ENCODE assay signal across 25 cellular contexts in genomic region chr21:34536311-34536710, GRCh38. TPM values are rescaled to one million over a fixed set of nuclear protein-coding genes. Genes with fewer than 3 reads are reported as not detected.
A peak's percentile ranks its signal among the peaks of the same experiment; 100 is the strongest.
DNase-seq lines count a peak whose midpoint lies in the region; ATAC-seq and TF ChIP-seq lines count a peak whose summit lies in the region.
"Had no signal": no experiment of that assay in that cellular context is flagged by ENCODE, and none has a peak within 500 bp of the region (broad histone marks: within the 10 kb centered on the region; RNA-seq: fewer than 3 reads in every experiment).

No MANE protein-coding gene starts in this region.

- H3K36me3 Mint-ChIP-seq in activated naive CD8-positive, alpha-beta T cell treated with anti-CD3 and anti-CD28 coated beads, Interleukin-2, amount 50 U/mL, for 24 hours (ENCODE audit: low read depth): peaks cover 2% of the 10 kb centered on the region
- H3K36me3 Mint-ChIP-seq in activated naive CD8-positive, alpha-beta T cell treated with anti-CD3 and anti-CD28 coated beads for 36 hours: peaks cover 2% of the 10 kb centered on the region
- no peaks in the 10 kb centered on the region for H3K36me3 Mint-ChIP-seq in WTC11

- no peak for ATAC-seq in activated naive CD8-positive, alpha-beta T cell treated with anti-CD3 and anti-CD28 coated beads, Interleukin-2, amount 50 U/mL, for 24 hours
- peak; percentile 22 for ATAC-seq in WTC11
- ATAC-seq: GM12878, T-cell had no signal

- peak overlapping the region; percentile 73 for H3K27ac Mint-ChIP-seq in activated naive CD8-positive, alpha-beta T cell treated with anti-CD3 and anti-CD28 coated beads, Interleukin-2, amount 50 U/mL, for 24 hours
- H3K27ac Mint-ChIP-seq in activated naive CD8-positive, alpha-beta T cell treated with anti-CD3 and anti-CD28 coated beads for 36 hours: no peak overlapping the region
- 0 out of 2 replicates have a peak overlapping the region, but pooled peaks have one; percentile 49 for H3K27ac Mint-ChIP-seq in WTC11
- H3K27ac Mint-ChIP-seq: CD8-positive, alpha-beta memory T cell; T-cell had no signal

- POLR2A ChIA-PET in WTC11 (lab: Charles Lee): no interaction called here

- CTCF ChIA-PET in WTC11 (lab: Charles Lee): no interaction called here

- no peak for DNase-seq in activated naive CD8-positive, alpha-beta T cell treated with anti-CD3 and anti-CD28 coated beads, Interleukin-2, amount 50 U/mL, for 24 hours
- no peak for DNase-seq in activated naive CD8-positive, alpha-beta T cell treated with anti-CD3 and anti-CD28 coated beads for 36 hours
- DNase-seq in WTC11 (ENCODE audit: low spot score): no peak
- peak; percentile 39 for DNase-seq in iris pigment epithelial cell (ENCODE audit: low read depth)
- DNase-seq in NCI-H446 (lab: John Stamatoyannopoulos, UW): no peak
- no peak for DNase-seq in stimulated activated CD4-positive, alpha-beta T cell treated with anti-CD3 and anti-CD28 coated beads, Interleukin-4, amount 100 ng/mL, for 4 hours
- DNase-seq in SHP77 treated with DMSO at 0.1 percent for 48 hours (lab: John Stamatoyannopoulos, UW): no peak
- DNase-seq: activated CD8-positive, alpha-beta memory T cell treated with anti-CD3 and anti-CD28 coated beads for 24 hours; activated gamma-delta T cell treated with Interleukin-2 at 50 U/mL for 16 hours; activated T-cell treated with anti-CD3 and anti-CD28 coated beads, Interleukin-2, amount 50 U/mL, for 1 hour; AML-193; amygdala; CD8-positive, alpha-beta memory T cell; central memory CD4-positive, alpha-beta T cell; DMS153; H7; kidney; NCI-H1436 treated with DMSO at 0.1 percent for 48 hours; NCI-H510A; NK-92 treated with Interleukin-12 subunit alpha and Interleukin-12 subunit beta, amount 100 ng/mL, for 24 hours; T-cell; upper lobe of left lung had no signal

- H3K27ac ChIP-seq in skin epidermis: peak overlapping the region in 14 of 21 experiments; percentile 5 to 86 (median 54)
- H3K27ac ChIP-seq: upper lobe of left lung had no signal

- no peak for TF ChIP-seq CTCF in WTC11 (IDR thresholded peaks at IDR 0.05)

- no peak overlapping the region for H3K4me3 Mint-ChIP-seq in activated naive CD8-positive, alpha-beta T cell treated with anti-CD3 and anti-CD28 coated beads, Interleukin-2, amount 50 U/mL, for 24 hours
- no peak overlapping the region for H3K4me3 Mint-ChIP-seq in activated naive CD8-positive, alpha-beta T cell treated with anti-CD3 and anti-CD28 coated beads for 36 hours
- no peak overlapping the region for H3K4me3 Mint-ChIP-seq in WTC11
- H3K4me3 Mint-ChIP-seq: CD8-positive, alpha-beta memory T cell; T-cell had no signal

- H3K9me3 Mint-ChIP-seq in activated naive CD8-positive, alpha-beta T cell treated with anti-CD3 and anti-CD28 coated beads, Interleukin-2, amount 50 U/mL, for 24 hours: no peaks in the 10 kb centered on the region
- H3K9me3 Mint-ChIP-seq in activated naive CD8-positive, alpha-beta T cell treated with anti-CD3 and anti-CD28 coated beads for 36 hours: no peaks in the 10 kb centered on the region
- H3K9me3 Mint-ChIP-seq in WTC11: peaks cover 9% of the 10 kb centered on the region
- H3K9me3 Mint-ChIP-seq: CD8-positive, alpha-beta memory T cell; T-cell had no signal

- peaks cover 40% of the 10 kb centered on the region for H3K4me1 Mint-ChIP-seq in activated naive CD8-positive, alpha-beta T cell treated with anti-CD3 and anti-CD28 coated beads, Interleukin-2, amount 50 U/mL, for 24 hours
- H3K4me1 Mint-ChIP-seq in activated naive CD8-positive, alpha-beta T cell treated with anti-CD3 and anti-CD28 coated beads for 36 hours: peaks cover 11% of the 10 kb centered on the region
- H3K4me1 Mint-ChIP-seq in WTC11: peaks cover 4% of the 10 kb centered on the region

- H3K4me3 ChIP-seq in skin epidermis: no peak overlapping the region
- H3K4me3 ChIP-seq: GM12878, SJSA1, upper lobe of left lung had no signal

- H3K27me3 Mint-ChIP-seq in activated naive CD8-positive, alpha-beta T cell treated with anti-CD3 and anti-CD28 coated beads, Interleukin-2, amount 50 U/mL, for 24 hours: no peaks in the 10 kb centered on the region
- H3K27me3 Mint-ChIP-seq in activated naive CD8-positive, alpha-beta T cell treated with anti-CD3 and anti-CD28 coated beads for 36 hours: no peaks in the 10 kb centered on the region
- H3K27me3 Mint-ChIP-seq in WTC11 (ENCODE audit: low read depth): no peaks in the 10 kb centered on the region
- H3K27me3 Mint-ChIP-seq: CD8-positive, alpha-beta memory T cell; T-cell had no signal

TF ChIP-seq in WTC11, 78 proteins besides CTCF, POLR2A, EP300 and RAD21 (continues in another document):
- TF ChIP-seq MLX (CRISPR knock-in tag; IDR thresholded peaks at IDR 0.05): no peak
- no peak for TF ChIP-seq E2F1 (CRISPR knock-in tag; IDR thresholded peaks at IDR 0.05)
- no peak for TF ChIP-seq ZNF317 (CRISPR knock-in tag; IDR thresholded peaks at IDR 0.05; ENCODE audit: borderline replicate concordance, low read depth)
- TF ChIP-seq USF2 (CRISPR knock-in tag; IDR thresholded peaks at IDR 0.05): no peak
- TF ChIP-seq ZNF512 (CRISPR knock-in tag; IDR thresholded peaks at IDR 0.05; ENCODE audit: borderline replicate concordance): no peak
- TF ChIP-seq PRDM15 (CRISPR knock-in tag; IDR thresholded peaks at IDR 0.05): no peak
- no peak for TF ChIP-seq MXD4 (CRISPR knock-in tag; IDR thresholded peaks at IDR 0.05; ENCODE audit: borderline replicate concordance)
- TF ChIP-seq ESRRA (CRISPR knock-in tag; IDR thresholded peaks at IDR 0.05; ENCODE audit: borderline replicate concordance): no peak
- TF ChIP-seq ZNF396 (CRISPR knock-in tag; IDR thresholded peaks at IDR 0.05; ENCODE audit: borderline replicate concordance): no peak
- no peak for TF ChIP-seq SMAD4 (CRISPR knock-in tag; IDR thresholded peaks at IDR 0.05)

RNA-seq across cellular contexts. Expression of gene KCNE1, which starts 24.3 kb away (rescaled TPM):
- total RNA-seq in activated naive CD8-positive, alpha-beta T cell treated with anti-CD3 and anti-CD28 coated beads for 36 hours: under 1 TPM in 1 of 2 experiments, not detected in 1; 0.14 TPM
- 0.16 to 0.37 TPM (median 0.37 TPM) in 3 replicates for total RNA-seq in WTC11 (2021)
